1 cellular context compared by ENCODE assay signal in the genomic region with DNA sequence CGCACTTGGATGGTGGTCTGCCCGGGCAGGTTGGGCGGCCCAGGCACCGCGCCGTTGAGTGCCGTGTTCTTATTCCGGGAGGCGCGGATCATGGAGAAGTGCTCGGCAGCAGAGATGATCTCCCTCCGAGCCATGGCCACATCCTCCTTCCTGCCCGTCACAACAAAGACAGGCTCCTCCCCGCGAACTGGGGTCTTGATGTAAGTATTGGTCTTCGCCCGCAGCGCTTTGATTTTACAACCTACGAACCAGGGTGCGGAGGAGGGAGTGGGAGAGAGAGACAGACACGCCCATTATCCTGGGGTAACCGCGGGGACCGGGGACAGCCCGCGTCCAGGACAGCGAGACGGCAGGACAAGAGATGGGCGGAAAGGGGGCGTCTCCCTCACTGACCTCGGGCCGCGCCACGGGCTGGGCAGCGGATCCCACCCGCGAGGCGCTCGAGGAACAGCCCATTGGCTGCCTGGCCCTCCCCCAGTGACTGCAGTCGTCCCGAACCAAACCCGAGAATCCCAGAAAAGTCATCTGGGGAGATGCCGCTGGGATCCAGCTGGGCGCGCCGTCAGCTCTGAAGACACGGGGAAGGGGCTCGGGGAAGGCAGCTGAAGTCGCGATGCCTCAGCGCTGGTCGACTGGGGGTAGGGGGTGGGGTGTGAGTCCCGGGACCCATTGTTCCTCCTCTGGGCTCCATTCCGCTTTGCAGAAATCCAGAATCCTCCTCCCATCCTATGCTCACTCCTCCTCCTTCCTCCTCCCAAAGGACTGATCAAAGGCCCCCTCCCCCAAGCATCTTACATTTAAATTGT.
TF ChIP-seq lines count a peak whose summit lies in the region.

No MANE protein-coding gene starts in this region.

TF ChIP-seq in HEK293, 187 proteins besides CTCF, POLR2A, EP300 and RAD21 (continued from another document and continues in another):
- TF ChIP-seq, protein P1, sequence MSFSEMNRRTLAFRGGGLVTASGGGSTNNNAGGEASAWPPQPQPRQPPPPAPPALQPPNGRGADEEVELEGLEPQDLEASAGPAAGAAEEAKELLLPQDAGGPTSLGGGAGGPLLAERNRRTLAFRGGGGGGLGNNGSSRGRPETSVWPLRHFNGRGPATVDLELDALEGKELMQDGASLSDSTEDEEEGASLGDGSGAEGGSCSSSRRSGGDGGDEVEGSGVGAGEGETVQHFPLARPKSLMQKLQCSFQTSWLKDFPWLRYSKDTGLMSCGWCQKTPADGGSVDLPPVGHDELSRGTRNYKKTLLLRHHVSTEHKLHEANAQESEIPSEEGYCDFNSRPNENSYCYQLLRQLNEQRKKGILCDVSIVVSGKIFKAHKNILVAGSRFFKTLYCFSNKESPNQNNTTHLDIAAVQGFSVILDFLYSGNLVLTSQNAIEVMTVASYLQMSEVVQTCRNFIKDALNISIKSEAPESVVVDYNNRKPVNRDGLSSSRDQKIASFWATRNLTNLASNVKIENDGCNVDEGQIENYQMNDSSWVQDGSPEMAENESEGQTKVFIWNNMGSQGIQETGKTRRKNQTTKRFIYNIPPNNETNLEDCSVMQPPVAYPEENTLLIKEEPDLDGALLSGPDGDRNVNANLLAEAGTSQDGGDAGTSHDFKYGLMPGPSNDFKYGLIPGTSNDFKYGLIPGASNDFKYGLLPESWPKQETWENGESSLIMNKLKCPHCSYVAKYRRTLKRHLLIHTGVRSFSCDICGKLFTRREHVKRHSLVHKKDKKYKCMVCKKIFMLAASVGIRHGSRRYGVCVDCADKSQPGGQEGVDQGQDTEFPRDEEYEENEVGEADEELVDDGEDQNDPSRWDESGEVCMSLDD (tag by site-specific recombination; IDR thresholded peaks at IDR 0.05): 0 out of 2 replicates have a peak, but pooled peaks have one; percentile 8
- TF ChIP-seq ZNF701 (tag by site-specific recombination; IDR thresholded peaks at IDR 0.05): no peak
- no peak; the same call in 1 of the 2 replicates for TF ChIP-seq ZBTB20 (tag by site-specific recombination; IDR thresholded peaks at IDR 0.05)
- 0 out of 2 replicates have a peak, but pooled peaks have one; percentile 20 for TF ChIP-seq SP7 (tag by site-specific recombination; IDR thresholded peaks at IDR 0.05)
- peak; percentile 13; the same call in 1 of the 2 replicates for TF ChIP-seq ZNF600 (tag by site-specific recombination; IDR thresholded peaks at IDR 0.05)
- TF ChIP-seq ZNF266 (tag by site-specific recombination; IDR thresholded peaks at IDR 0.05; ENCODE audit: low read depth): no peak
- no peak; the same call in 1 of the 2 replicates for TF ChIP-seq IKZF3 (tag by site-specific recombination; IDR thresholded peaks at IDR 0.05)
- TF ChIP-seq ZNF354C (tag by site-specific recombination; IDR thresholded peaks at IDR 0.05; ENCODE audit: borderline replicate concordance, low read depth): no peak
- no peak for TF ChIP-seq SETDB1 (IDR thresholded peaks at IDR 0.05; ENCODE audit: insufficient read length, low read length)
- no peak for TF ChIP-seq ZNF37A (tag by site-specific recombination; IDR thresholded peaks at IDR 0.05)
- no peak for TF ChIP-seq ZNF549 (tag by site-specific recombination; IDR thresholded peaks at IDR 0.05)
- no peak for TF ChIP-seq ZNF239 (tag by site-specific recombination; IDR thresholded peaks at IDR 0.05)
- TF ChIP-seq, protein P2, sequence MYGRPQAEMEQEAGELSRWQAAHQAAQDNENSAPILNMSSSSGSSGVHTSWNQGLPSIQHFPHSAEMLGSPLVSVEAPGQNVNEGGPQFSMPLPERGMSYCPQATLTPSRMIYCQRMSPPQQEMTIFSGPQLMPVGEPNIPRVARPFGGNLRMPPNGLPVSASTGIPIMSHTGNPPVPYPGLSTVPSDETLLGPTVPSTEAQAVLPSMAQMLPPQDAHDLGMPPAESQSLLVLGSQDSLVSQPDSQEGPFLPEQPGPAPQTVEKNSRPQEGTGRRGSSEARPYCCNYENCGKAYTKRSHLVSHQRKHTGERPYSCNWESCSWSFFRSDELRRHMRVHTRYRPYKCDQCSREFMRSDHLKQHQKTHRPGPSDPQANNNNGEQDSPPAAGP (tag by site-specific recombination; IDR thresholded peaks at IDR 0.05): no peak
- TF ChIP-seq, protein P3, sequence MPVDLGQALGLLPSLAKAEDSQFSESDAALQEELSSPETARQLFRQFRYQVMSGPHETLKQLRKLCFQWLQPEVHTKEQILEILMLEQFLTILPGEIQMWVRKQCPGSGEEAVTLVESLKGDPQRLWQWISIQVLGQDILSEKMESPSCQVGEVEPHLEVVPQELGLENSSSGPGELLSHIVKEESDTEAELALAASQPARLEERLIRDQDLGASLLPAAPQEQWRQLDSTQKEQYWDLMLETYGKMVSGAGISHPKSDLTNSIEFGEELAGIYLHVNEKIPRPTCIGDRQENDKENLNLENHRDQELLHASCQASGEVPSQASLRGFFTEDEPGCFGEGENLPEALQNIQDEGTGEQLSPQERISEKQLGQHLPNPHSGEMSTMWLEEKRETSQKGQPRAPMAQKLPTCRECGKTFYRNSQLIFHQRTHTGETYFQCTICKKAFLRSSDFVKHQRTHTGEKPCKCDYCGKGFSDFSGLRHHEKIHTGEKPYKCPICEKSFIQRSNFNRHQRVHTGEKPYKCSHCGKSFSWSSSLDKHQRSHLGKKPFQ (tag by site-specific recombination; IDR thresholded peaks at IDR 0.05): no peak
- TF ChIP-seq ZNF138 (tag by site-specific recombination; IDR thresholded peaks at IDR 0.05; ENCODE audit: borderline replicate concordance): no peak
- no peak for TF ChIP-seq ZNF571 (tag by site-specific recombination; IDR thresholded peaks at IDR 0.05)
- no peak for TF ChIP-seq MEIS1 (CRISPR knock-in tag; IDR thresholded peaks at IDR 0.05; ENCODE audit: borderline replicate concordance)
- TF ChIP-seq ZNF341 (tag by site-specific recombination; IDR thresholded peaks at IDR 0.05; ENCODE audit: low read depth): peak; percentile 76
- TF ChIP-seq ZNF677 (tag by site-specific recombination; IDR thresholded peaks at IDR 0.05): no peak
- TF ChIP-seq, protein P4, sequence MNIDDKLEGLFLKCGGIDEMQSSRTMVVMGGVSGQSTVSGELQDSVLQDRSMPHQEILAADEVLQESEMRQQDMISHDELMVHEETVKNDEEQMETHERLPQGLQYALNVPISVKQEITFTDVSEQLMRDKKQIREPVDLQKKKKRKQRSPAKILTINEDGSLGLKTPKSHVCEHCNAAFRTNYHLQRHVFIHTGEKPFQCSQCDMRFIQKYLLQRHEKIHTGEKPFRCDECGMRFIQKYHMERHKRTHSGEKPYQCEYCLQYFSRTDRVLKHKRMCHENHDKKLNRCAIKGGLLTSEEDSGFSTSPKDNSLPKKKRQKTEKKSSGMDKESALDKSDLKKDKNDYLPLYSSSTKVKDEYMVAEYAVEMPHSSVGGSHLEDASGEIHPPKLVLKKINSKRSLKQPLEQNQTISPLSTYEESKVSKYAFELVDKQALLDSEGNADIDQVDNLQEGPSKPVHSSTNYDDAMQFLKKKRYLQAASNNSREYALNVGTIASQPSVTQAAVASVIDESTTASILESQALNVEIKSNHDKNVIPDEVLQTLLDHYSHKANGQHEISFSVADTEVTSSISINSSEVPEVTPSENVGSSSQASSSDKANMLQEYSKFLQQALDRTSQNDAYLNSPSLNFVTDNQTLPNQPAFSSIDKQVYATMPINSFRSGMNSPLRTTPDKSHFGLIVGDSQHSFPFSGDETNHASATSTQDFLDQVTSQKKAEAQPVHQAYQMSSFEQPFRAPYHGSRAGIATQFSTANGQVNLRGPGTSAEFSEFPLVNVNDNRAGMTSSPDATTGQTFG (tag by site-specific recombination; IDR thresholded peaks at IDR 0.05; ENCODE audit: borderline replicate concordance): no peak
- no peak for TF ChIP-seq ZBTB21 (tag by site-specific recombination; IDR thresholded peaks at IDR 0.05)
- no peak for TF ChIP-seq ZNF555 (tag by site-specific recombination; conservative IDR thresholded peaks at IDR 0.05)
- TF ChIP-seq SP3 (tag by site-specific recombination; IDR thresholded peaks at IDR 0.05): peak; percentile 73
- no peak for TF ChIP-seq ZNF146 (tag by site-specific recombination; IDR thresholded peaks at IDR 0.05)
- TF ChIP-seq BCL11A (tag by site-specific recombination; IDR thresholded peaks at IDR 0.05; ENCODE audit: low read depth): no peak
- TF ChIP-seq, protein P5, sequence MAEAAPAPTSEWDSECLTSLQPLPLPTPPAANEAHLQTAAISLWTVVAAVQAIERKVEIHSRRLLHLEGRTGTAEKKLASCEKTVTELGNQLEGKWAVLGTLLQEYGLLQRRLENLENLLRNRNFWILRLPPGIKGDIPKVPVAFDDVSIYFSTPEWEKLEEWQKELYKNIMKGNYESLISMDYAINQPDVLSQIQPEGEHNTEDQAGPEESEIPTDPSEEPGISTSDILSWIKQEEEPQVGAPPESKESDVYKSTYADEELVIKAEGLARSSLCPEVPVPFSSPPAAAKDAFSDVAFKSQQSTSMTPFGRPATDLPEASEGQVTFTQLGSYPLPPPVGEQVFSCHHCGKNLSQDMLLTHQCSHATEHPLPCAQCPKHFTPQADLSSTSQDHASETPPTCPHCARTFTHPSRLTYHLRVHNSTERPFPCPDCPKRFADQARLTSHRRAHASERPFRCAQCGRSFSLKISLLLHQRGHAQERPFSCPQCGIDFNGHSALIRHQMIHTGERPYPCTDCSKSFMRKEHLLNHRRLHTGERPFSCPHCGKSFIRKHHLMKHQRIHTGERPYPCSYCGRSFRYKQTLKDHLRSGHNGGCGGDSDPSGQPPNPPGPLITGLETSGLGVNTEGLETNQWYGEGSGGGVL (tag by site-specific recombination; IDR thresholded peaks at IDR 0.05): no peak
- no peak for TF ChIP-seq ZNF670 (tag by site-specific recombination; IDR thresholded peaks at IDR 0.05; ENCODE audit: low read depth)
- TF ChIP-seq ZBTB17 (tag by site-specific recombination; IDR thresholded peaks at IDR 0.05): no peak
- TF ChIP-seq ZNF140 (tag by site-specific recombination; IDR thresholded peaks at IDR 0.05): no peak
- TF ChIP-seq, protein P6, sequence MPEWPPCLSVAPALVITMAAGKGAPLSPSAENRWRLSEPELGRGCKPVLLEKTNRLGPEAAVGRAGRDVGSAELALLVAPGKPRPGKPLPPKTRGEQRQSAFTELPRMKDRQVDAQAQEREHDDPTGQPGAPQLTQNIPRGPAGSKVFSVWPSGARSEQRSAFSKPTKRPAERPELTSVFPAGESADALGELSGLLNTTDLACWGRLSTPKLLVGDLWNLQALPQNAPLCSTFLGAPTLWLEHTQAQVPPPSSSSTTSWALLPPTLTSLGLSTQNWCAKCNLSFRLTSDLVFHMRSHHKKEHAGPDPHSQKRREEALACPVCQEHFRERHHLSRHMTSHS (tag by site-specific recombination; IDR thresholded peaks at IDR 0.05): no peak
- peak; percentile 42; the same call in 1 of the 2 replicates for TF ChIP-seq ZSCAN30 (tag by site-specific recombination; IDR thresholded peaks at IDR 0.05)
- TF ChIP-seq, protein P7, sequence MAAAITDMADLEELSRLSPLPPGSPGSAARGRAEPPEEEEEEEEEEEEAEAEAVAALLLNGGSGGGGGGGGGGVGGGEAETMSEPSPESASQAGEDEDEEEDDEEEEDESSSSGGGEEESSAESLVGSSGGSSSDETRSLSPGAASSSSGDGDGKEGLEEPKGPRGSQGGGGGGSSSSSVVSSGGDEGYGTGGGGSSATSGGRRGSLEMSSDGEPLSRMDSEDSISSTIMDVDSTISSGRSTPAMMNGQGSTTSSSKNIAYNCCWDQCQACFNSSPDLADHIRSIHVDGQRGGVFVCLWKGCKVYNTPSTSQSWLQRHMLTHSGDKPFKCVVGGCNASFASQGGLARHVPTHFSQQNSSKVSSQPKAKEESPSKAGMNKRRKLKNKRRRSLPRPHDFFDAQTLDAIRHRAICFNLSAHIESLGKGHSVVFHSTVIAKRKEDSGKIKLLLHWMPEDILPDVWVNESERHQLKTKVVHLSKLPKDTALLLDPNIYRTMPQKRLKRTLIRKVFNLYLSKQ (tag by site-specific recombination; IDR thresholded peaks at IDR 0.05; ENCODE audit: borderline replicate concordance): no peak
- TF ChIP-seq ZNF404 (tag by site-specific recombination; IDR thresholded peaks at IDR 0.05): no peak
- no peak for TF ChIP-seq ZNF324 (tag by site-specific recombination; IDR thresholded peaks at IDR 0.05)
- TF ChIP-seq, protein P8, sequence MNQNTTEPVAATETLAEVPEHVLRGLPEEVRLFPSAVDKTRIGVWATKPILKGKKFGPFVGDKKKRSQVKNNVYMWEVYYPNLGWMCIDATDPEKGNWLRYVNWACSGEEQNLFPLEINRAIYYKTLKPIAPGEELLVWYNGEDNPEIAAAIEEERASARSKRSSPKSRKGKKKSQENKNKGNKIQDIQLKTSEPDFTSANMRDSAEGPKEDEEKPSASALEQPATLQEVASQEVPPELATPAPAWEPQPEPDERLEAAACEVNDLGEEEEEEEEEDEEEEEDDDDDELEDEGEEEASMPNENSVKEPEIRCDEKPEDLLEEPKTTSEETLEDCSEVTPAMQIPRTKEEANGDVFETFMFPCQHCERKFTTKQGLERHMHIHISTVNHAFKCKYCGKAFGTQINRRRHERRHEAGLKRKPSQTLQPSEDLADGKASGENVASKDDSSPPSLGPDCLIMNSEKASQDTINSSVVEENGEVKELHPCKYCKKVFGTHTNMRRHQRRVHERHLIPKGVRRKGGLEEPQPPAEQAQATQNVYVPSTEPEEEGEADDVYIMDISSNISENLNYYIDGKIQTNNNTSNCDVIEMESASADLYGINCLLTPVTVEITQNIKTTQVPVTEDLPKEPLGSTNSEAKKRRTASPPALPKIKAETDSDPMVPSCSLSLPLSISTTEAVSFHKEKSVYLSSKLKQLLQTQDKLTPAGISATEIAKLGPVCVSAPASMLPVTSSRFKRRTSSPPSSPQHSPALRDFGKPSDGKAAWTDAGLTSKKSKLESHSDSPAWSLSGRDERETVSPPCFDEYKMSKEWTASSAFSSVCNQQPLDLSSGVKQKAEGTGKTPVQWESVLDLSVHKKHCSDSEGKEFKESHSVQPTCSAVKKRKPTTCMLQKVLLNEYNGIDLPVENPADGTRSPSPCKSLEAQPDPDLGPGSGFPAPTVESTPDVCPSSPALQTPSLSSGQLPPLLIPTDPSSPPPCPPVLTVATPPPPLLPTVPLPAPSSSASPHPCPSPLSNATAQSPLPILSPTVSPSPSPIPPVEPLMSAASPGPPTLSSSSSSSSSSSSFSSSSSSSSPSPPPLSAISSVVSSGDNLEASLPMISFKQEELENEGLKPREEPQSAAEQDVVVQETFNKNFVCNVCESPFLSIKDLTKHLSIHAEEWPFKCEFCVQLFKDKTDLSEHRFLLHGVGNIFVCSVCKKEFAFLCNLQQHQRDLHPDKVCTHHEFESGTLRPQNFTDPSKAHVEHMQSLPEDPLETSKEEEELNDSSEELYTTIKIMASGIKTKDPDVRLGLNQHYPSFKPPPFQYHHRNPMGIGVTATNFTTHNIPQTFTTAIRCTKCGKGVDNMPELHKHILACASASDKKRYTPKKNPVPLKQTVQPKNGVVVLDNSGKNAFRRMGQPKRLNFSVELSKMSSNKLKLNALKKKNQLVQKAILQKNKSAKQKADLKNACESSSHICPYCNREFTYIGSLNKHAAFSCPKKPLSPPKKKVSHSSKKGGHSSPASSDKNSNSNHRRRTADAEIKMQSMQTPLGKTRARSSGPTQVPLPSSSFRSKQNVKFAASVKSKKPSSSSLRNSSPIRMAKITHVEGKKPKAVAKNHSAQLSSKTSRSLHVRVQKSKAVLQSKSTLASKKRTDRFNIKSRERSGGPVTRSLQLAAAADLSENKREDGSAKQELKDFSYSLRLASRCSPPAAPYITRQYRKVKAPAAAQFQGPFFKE (tag by site-specific recombination; IDR thresholded peaks at IDR 0.05; ENCODE audit: borderline replicate concordance): no peak
- TF ChIP-seq ZNF654 (tag by site-specific recombination; IDR thresholded peaks at IDR 0.05; ENCODE audit: low read depth): no peak
- no peak for TF ChIP-seq ZFP69B (tag by site-specific recombination; IDR thresholded peaks at IDR 0.05)
- TF ChIP-seq ZIC2 (tag by site-specific recombination; IDR thresholded peaks at IDR 0.05): peak; percentile 59
- TF ChIP-seq ZNF510 (tag by site-specific recombination; IDR thresholded peaks at IDR 0.05; ENCODE audit: insufficient replicate concordance): no peak
- TF ChIP-seq REPIN1 (tag by site-specific recombination; IDR thresholded peaks at IDR 0.05; ENCODE audit: low read depth): no peak
- TF ChIP-seq ZNF843 (tag by site-specific recombination; IDR thresholded peaks at IDR 0.05): no peak
